ENCODE assay signal across 20 cellular contexts in the genomic region with DNA sequence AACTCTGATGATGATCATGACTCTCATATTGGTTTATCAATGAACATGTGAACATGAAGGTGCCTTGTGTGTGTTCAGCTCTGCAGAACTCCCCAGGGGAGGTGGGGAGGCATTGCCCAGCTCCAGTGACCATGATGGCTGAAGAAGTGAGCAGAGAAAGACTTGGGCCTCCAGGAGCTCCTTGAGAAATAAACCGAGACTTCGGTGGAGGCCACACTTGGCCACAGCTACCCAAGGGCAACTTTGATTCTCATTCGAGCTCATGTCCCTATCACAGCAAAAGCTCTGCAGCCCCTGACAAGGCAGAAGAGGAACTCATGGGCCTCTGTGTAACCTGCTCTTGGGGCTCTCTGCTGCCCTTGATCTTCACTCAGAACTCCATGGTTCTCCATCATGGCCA. TPM values are rescaled to one million over a fixed set of nuclear protein-coding genes. Genes with fewer than 3 reads are reported as not detected.
A peak's percentile ranks its signal among the peaks of the same experiment; 100 is the strongest.
DNase-seq lines count a peak whose midpoint lies in the region; ATAC-seq and FAIRE-seq lines count a peak whose summit lies in the region.
"Had no signal": no experiment of that assay in that cellular context is flagged by ENCODE, and none has a peak within 500 bp of the region (broad histone marks: within the 10 kb centered on the region; RNA-seq: fewer than 3 reads in every experiment).

No MANE protein-coding gene starts in this region.

- no peak for ATAC-seq in HG02981 (IDR thresholded peaks at IDR 0.05; ENCODE audit: unreplicated experiment)
- no peak for ATAC-seq in HG02885 (IDR thresholded peaks at IDR 0.05; ENCODE audit: poor library complexity, unreplicated experiment)

- peak; percentile 3 for DNase-seq in activated CD8-positive, alpha-beta memory T cell treated with anti-CD3 and anti-CD28 coated beads, Interleukin-2, amount 50 U/mL, for 48 hours
- DNase-seq in activated CD8-positive, alpha-beta memory T cell treated with anti-CD3 and anti-CD28 coated beads, Interleukin-2, amount 50 U/mL, for 4 hours = no peak
- DNase-seq in mesenteric fat pad (ENCODE audit: low spot score) (peak; percentile 62), urothelium cell line (ENCODE audit: low spot score) (no peak)
- DNase-seq: ACHN; C1 segment of cervical spinal cord; Calu3; CD4-positive, alpha-beta memory T cell; COR-L47; DMS53; GF-D8; GOT3; HCEC 1CT had no signal

- peak; percentile 62 for FAIRE-seq in urothelium cell line (lab: Jason Lieb, UNC)
- FAIRE-seq: A204.1, GM12891, GM18507, H54 had no signal

RNA-seq across cellular contexts. Expression of a gene that starts 44.1 kb away (rescaled TPM):
- total RNA-seq in mesenteric fat pad = not detected
- total RNA-seq: Calu3, G401 had no signal

Comparison
In these comparisons a context has a peak if more than half of its experiments do, and no peak if none do; other contexts are left out.
1. DNase-seq: peak in activated CD8-positive, alpha-beta memory T cell treated with anti-CD3 and anti-CD28 coated beads, Interleukin-2, amount 50 U/mL, for 48 hours (single experiment) and mesenteric fat pad (single experiment); none in activated CD8-positive, alpha-beta memory T cell treated with anti-CD3 and anti-CD28 coated beads, Interleukin-2, amount 50 U/mL, for 4 hours (single experiment) and urothelium cell line (single experiment).